Comparison of ENCODE assay signal across 6 cellular contexts in the genomic region with DNA sequence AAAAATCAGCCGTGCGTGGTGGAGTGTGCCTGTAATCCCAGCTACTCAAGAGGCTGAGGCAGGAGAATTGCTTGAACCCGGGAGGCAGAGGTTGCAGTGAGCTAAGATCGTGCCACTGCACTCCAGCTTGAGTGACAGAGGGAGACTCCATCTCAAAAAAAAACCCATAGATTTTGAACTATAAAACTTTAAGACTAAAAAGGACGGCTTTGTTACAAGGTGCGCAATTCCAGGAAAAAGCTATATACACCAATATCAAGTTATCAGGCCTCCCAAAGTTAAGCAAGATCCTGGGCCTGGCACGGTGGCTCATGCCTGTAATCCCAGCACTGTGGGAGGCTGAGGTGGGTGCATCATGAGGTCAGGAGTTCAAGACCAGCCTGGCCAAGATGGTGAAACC. TPM values are rescaled to one million over a fixed set of nuclear protein-coding genes. Genes with fewer than 3 reads are reported as not detected.
DNase-seq lines count a peak whose midpoint lies in the region; ATAC-seq, FAIRE-seq and TF ChIP-seq lines count a peak whose summit lies in the region.
"Not testable (repeated sequence)": the region's sequence is repeated elsewhere in the genome, so short reads cannot be mapped to it uniquely, and the experiment has no call there.

No MANE protein-coding gene starts in this region.

- not testable (repeated sequence) for H3K27me3 ChIP-seq in MG63; K562 (ENCODE audit: control insufficient read depth in 2 of 2, insufficient read depth in 2 of 2, low read length in 2 of 2); sigmoid colon

- H3K4me1 ChIP-seq in K562 (replicated peaks in 1 of 2; ENCODE audit: control insufficient read depth in 2 of 2, insufficient read depth in 2 of 2, low read length in 2 of 2) (peaks cover 6 to 13% of the 10 kb centered on the region in 2 experiments; a peak in 4 of 5 replicates), sigmoid colon (peaks cover 0 to 82% (median 71%) of the 10 kb centered on the region in 4 donors)

- H3K27ac Mint-ChIP-seq in activated B cell treated with CpG ODN at 0.5 μM for 24 hours (peak overlapping the region; percentile 65), progenitor cell of endocrine pancreas (peak overlapping the region; percentile 49)
- peak overlapping the region; percentile 71 for H3K27ac Mint-ChIP-seq in activated T-cell treated with anti-CD3 and anti-CD28 coated beads, Interleukin-2, amount 50 U/mL, for 24 hours

- H3K4me3 ChIP-seq in MG63, K562, sigmoid colon: not testable (repeated sequence)

- TF ChIP-seq POLR2A in K562 (conservative IDR thresholded peaks at IDR 0.05); sigmoid colon (IDR thresholded peaks at IDR 0.05): not testable (repeated sequence)

- H3K27me3 Mint-ChIP-seq in activated B cell treated with CpG ODN at 0.5 μM for 24 hours; activated T-cell treated with anti-CD3 and anti-CD28 coated beads, Interleukin-2, amount 50 U/mL, for 24 hours; progenitor cell of endocrine pancreas: not testable (repeated sequence)

- H3K27ac ChIP-seq in K562 (ENCODE audit: extremely low read depth, low read depth, low read length) = not testable (repeated sequence)
- peak overlapping the region in 3 of 4 donors; percentile 9 to 100 (median 99) for H3K27ac ChIP-seq in sigmoid colon

- not testable (repeated sequence) for H3K9me1 ChIP-seq in K562 (ENCODE audit: control insufficient read depth, insufficient read depth, low read length)

- in situ Hi-C loops in K562 (cut with MboI) = not testable (repeated sequence)

- H3K36me3 Mint-ChIP-seq in activated B cell treated with CpG ODN at 0.5 μM for 24 hours (ENCODE audit: low read depth); progenitor cell of endocrine pancreas (ENCODE audit: insufficient read depth): not testable (repeated sequence)
- H3K36me3 Mint-ChIP-seq in activated T-cell treated with anti-CD3 and anti-CD28 coated beads, Interleukin-2, amount 50 U/mL, for 24 hours (ENCODE audit: low read depth) = peaks cover 38% of the 10 kb centered on the region

- WGBS in K562 (ENCODE audit: insufficient coverage, low coverage, missing lambda C conversion rate) = 75% methylated on average over 5 of the region's 7 CpGs
- WGBS in sigmoid colon, 2 donors = 94 to 95% methylated on average over 7 of the region's 7 CpGs

- not testable (repeated sequence) for H4K20me1 ChIP-seq in K562 (replicated peaks; ENCODE audit: control insufficient read depth, insufficient read depth, low read length)

- TF ChIP-seq EP300 in K562 (IDR thresholded peaks at IDR 0.05; ENCODE audit: low read length); sigmoid colon (IDR thresholded peaks at IDR 0.05): not testable (repeated sequence)

- peaks cover 62% of the 10 kb centered on the region for H3K4me1 Mint-ChIP-seq in activated B cell treated with CpG ODN at 0.5 μM for 24 hours
- H3K4me1 Mint-ChIP-seq in activated T-cell treated with anti-CD3 and anti-CD28 coated beads, Interleukin-2, amount 50 U/mL, for 24 hours (ENCODE audit: low read depth) = peaks cover 64% of the 10 kb centered on the region
- H3K4me1 Mint-ChIP-seq in progenitor cell of endocrine pancreas (ENCODE audit: low read depth) = peaks cover 16% of the 10 kb centered on the region

- not testable (repeated sequence) for ATAC-seq in activated B cell treated with CpG ODN at 0.5 μM for 24 hours (ENCODE audit: low read depth); K562

- not testable (repeated sequence) for H3K9me3 ChIP-seq in MG63; K562 (replicated peaks; ENCODE audit: control insufficient read depth, insufficient read depth, low read depth, low read length); sigmoid colon

- not testable (repeated sequence) for H2AFZ ChIP-seq in K562 (ENCODE audit: low read depth, low read length)

- intact Hi-C loops in activated B cell treated with CpG ODN at 0.5 μM for 24 hours (cut with micrococcal nuclease); K562 (cut with micrococcal nuclease); sigmoid colon (cut with DNase I): not testable (repeated sequence)

- peaks cover 53% of the 10 kb centered on the region for H3K79me2 ChIP-seq in K562 (ENCODE audit: control insufficient read depth, insufficient read depth, low read length)

- H3K36me3 ChIP-seq in MG63 = peaks cover 26% of the 10 kb centered on the region
- H3K36me3 ChIP-seq in K562 (ENCODE audit: control insufficient read depth, insufficient read depth, low read length); sigmoid colon: not testable (repeated sequence)

- TF ChIP-seq CTCF in activated B cell treated with CpG ODN at 0.5 μM for 24 hours (IDR thresholded peaks at IDR 0.05); K562 (IDR thresholded peaks at IDR 0.05 in 2 of 3, conservative IDR thresholded peaks at IDR 0.05 in 1 of 3; ENCODE audit: insufficient read depth in 2 of 3, low read depth in 1 of 3, low read length in 3 of 3); progenitor cell of endocrine pancreas (IDR thresholded peaks at IDR 0.05; ENCODE audit: unreplicated experiment); sigmoid colon (IDR thresholded peaks at IDR 0.05): not testable (repeated sequence)

- peak overlapping the region; percentile 38 for H3K4me3 Mint-ChIP-seq in activated B cell treated with CpG ODN at 0.5 μM for 24 hours
- H3K4me3 Mint-ChIP-seq in activated T-cell treated with anti-CD3 and anti-CD28 coated beads, Interleukin-2, amount 50 U/mL, for 24 hours; progenitor cell of endocrine pancreas (ENCODE audit: low read depth): not testable (repeated sequence)

- DNase-seq in MG63 = peak; percentile 37
- not testable (repeated sequence) for DNase-seq in activated B cell treated with CpG ODN at 0.5 μM for 24 hours; activated T-cell treated with anti-CD3 and anti-CD28 coated beads, Interleukin-2, amount 50 U/mL, for 24 hours; K562 (ENCODE audit: extremely low read depth in 1 of 4, low spot score in 3 of 4); progenitor cell of endocrine pancreas (ENCODE audit: low spot score, unreplicated experiment); sigmoid colon

- POLR2A ChIA-PET in activated B cell treated with CpG ODN at 0.5 μM for 24 hours (lab: Charles Lee) = interaction anchor here (1.5 to 2.2 kb wide), 2 partner anchors 12 to 16 kb away, joined by 6 to 18 read pairs; no protein-coding TSS in a partner anchor
- POLR2A ChIA-PET in K562 (lab: Yijun Ruan, JAX) = interaction anchor here (1.4 to 3.3 kb wide), 3 partner anchors 9 to 79 kb away, joined by 3 to 16 read pairs (median 9); no protein-coding TSS in a partner anchor

- not testable (repeated sequence) for H3K9me3 Mint-ChIP-seq in activated B cell treated with CpG ODN at 0.5 μM for 24 hours; activated T-cell treated with anti-CD3 and anti-CD28 coated beads, Interleukin-2, amount 50 U/mL, for 24 hours; progenitor cell of endocrine pancreas (ENCODE audit: low read depth)

- CTCF ChIA-PET in activated B cell treated with CpG ODN at 0.5 μM for 24 hours (lab: Charles Lee) = interaction anchor here (0.6 to 1.1 kb wide), 2 partner anchors 55 to 76 kb away, joined by 3 to 4 read pairs; no protein-coding TSS in a partner anchor
- CTCF ChIA-PET in K562 (lab: Yijun Ruan, JAX; ENCODE audit: low intra/inter-chr PET ratio) = not testable (repeated sequence)

- FAIRE-seq in K562 (lab: Jason Lieb, UNC) = not testable (repeated sequence)

- not testable (repeated sequence) for TF ChIP-seq RAD21 in K562 (CRISPR knock-in tag; conservative IDR thresholded peaks at IDR 0.05 in 1 of 2, IDR thresholded peaks at IDR 0.05 in 1 of 2)

- H3K9ac ChIP-seq in K562 (ENCODE audit: insufficient read depth in 1 of 2, low read depth in 2 of 2, low read length in 2 of 2) = not testable (repeated sequence)

- not testable (repeated sequence) for BruUV-seq in K562 (replicated peaks; lab: Mats Ljungman, UMichigan)

- not testable (repeated sequence) for H3K4me2 ChIP-seq in K562 (ENCODE audit: insufficient read depth, low read length)

RNA-seq across cellular contexts. Expression of gene CLIP1, which starts 6.8 kb away (rescaled TPM):
- total RNA-seq in MG63 (2014; rRNA removed; shearing (Covaris generic); ENCODE audit: low replicate concordance) = 23.9 and 75.3 TPM in 2 replicates
- total RNA-seq in activated B cell treated with CpG ODN at 0.5 μM for 24 hours = 58.6 and 63.2 TPM in 2 replicates
- total RNA-seq in K562 (2011; cell fraction: chromatin; rRNA removed; ENCODE audit: low replicate concordance) = 77.3 and 128 TPM in 2 replicates
- 38.0 and 40.8 TPM in 2 replicates for total RNA-seq in K562 (2011; cell fraction: nucleolus; rRNA removed)
- 61.1 and 81.7 TPM in 2 replicates for total RNA-seq in K562 (2011; cell fraction: nucleoplasm; rRNA removed)
- total RNA-seq in K562 (2014; rRNA removed) = 19.7 and 20.1 TPM in 2 replicates
- total RNA-seq in K562 (2014; rRNA removed; fragmentation: Illumina TruSeq; extraction: Trizol) = 29.6 and 39.5 TPM in 2 replicates
- total RNA-seq in K562 (2015; rRNA removed; fragmentation: Illumina TruSeq; extraction: Trizol) = 33.3 and 33.9 TPM in 2 replicates
- total RNA-seq in K562 (2021) = 24.9 and 27.8 TPM in 2 replicates
- 31.9 and 34.5 TPM in 2 replicates for polyA plus RNA-seq in K562 (2011; rRNA removed)
- 24.3 and 28.5 TPM in 2 replicates for polyA plus RNA-seq in K562 (2011; cell fraction: cytosol; rRNA removed)
- 31.9 and 33.0 TPM in 2 replicates for polyA plus RNA-seq in K562 (2011; cell fraction: nucleus; rRNA removed)
- 17.8 and 31.5 TPM in 2 replicates for polyA plus RNA-seq in K562 (2012)
- 27.3 and 27.6 TPM in 2 replicates for polyA plus RNA-seq in K562 (2014; fragmentation: Illumina TruSeq; extraction: Trizol)
- polyA plus RNA-seq in K562 (2014; fragmentation: Nextera tagmentation; extraction: Ambion mirVana) = 1 to 10 TPM; 5.8 to 6.1 TPM
- 19.1 and 21.2 TPM in 2 replicates for polyA plus RNA-seq in K562 (2014; rRNA removed)
- polyA minus RNA-seq in K562 (2011; rRNA and poly(A)+ RNA removed) = 48.7 and 54.3 TPM in 2 replicates
- 16.9 and 22.4 TPM in 2 replicates for polyA minus RNA-seq in K562 (2011; cell fraction: cytosol; rRNA and poly(A)+ RNA removed)
- 17.0 and 35.5 TPM in 2 replicates for polyA minus RNA-seq in K562 (2011; cell fraction: nucleus; rRNA and poly(A)+ RNA removed)
- total RNA-seq in progenitor cell of endocrine pancreas = 78.6 and 81.8 TPM in 2 replicates
- 100 to 1,000 TPM; 159 to 257 (median 196) TPM for total RNA-seq in sigmoid colon
- 10 to 100 TPM; 16.8 to 20.1 (median 19.5) TPM for polyA plus RNA-seq in sigmoid colon
